ENCODE assay signal across 8 cellular contexts in genomic region chr3:105368575-105369500, GRCh38. TPM values are rescaled to one million over a fixed set of nuclear protein-coding genes. Genes with fewer than 3 reads are reported as not detected.
A peak's percentile ranks its signal among the peaks of the same experiment; 100 is the strongest.
DNase-seq lines count a peak whose midpoint lies in the region; ATAC-seq and TF ChIP-seq lines count a peak whose summit lies in the region.

No MANE protein-coding gene starts in this region.

- DNase-seq in DMS153 treated with DMSO at 0.1 percent for 48 hours (lab: John Stamatoyannopoulos, UW; ENCODE audit: unreplicated experiment) = peak; percentile 56
- DNase-seq in HuH-7 (ENCODE audit: low spot score) = peak; percentile 38
- peak; percentile 69 for DNase-seq in RPMI7951 (ENCODE audit: low read depth)
- peak; percentile 62 for DNase-seq in activated T-helper 9 cell treated with anti-CD3 and anti-CD28 coated beads, Interleukin-2, amount 50 U/mL, for 16 hours (ENCODE audit: low read depth)
- peak; percentile 55 for DNase-seq in foreskin melanocyte
- peak; percentile 68 to 77 for DNase-seq in suprapubic skin (ENCODE audit: low spot score in 2 of 2)

- no peak for TF ChIP-seq CTCF in suprapubic skin (IDR thresholded peaks at IDR 0.05)

- peak; percentile 32 for ATAC-seq in GM21526 (IDR thresholded peaks at IDR 0.05; ENCODE audit: low FRiP score, unreplicated experiment)

- WGBS in suprapubic skin = under 1% methylated on average over 36 of the region's 45 CpGs

- TF ChIP-seq POLR2A in suprapubic skin (IDR thresholded peaks at IDR 0.05) = no peak

- H3K36me3 ChIP-seq in neuron (ENCODE audit: insufficient read depth, low read length) = no peaks in the 10 kb centered on the region
- no peaks in the 10 kb centered on the region for H3K36me3 ChIP-seq in suprapubic skin

- no peaks in the 10 kb centered on the region for H3K9me3 ChIP-seq in neuron (ENCODE audit: low read length)
- no peaks in the 10 kb centered on the region for H3K9me3 ChIP-seq in suprapubic skin

- H2AFZ ChIP-seq in neuron (ENCODE audit: low read depth, low read length) = peak overlapping the region; percentile 98

- H3K4me1 ChIP-seq in neuron (ENCODE audit: insufficient read depth, low read length) (peaks cover 27% of the 10 kb centered on the region), suprapubic skin (peaks cover 32% of the 10 kb centered on the region)

- TF ChIP-seq EP300 in suprapubic skin (IDR thresholded peaks at IDR 0.05) = no peak

- H3K27ac ChIP-seq in suprapubic skin = peak overlapping the region; percentile 79

- H3K4me3 ChIP-seq in neuron (ENCODE audit: low read length) = peak overlapping the region; percentile 66
- peak overlapping the region; percentile 64 for H3K4me3 ChIP-seq in suprapubic skin

- H3K27me3 ChIP-seq in neuron (ENCODE audit: insufficient read depth, low read length) (no peaks in the 10 kb centered on the region), suprapubic skin (no peaks in the 10 kb centered on the region)

RNA-seq across cellular contexts. Expression of gene ALCAM, which starts 2.1 kb away (rescaled TPM):
- total RNA-seq in RPMI7951 (2014; rRNA removed; shearing (Covaris generic)) = 89.3 and 104 TPM in 2 replicates
- total RNA-seq in suprapubic skin = 10 to 100 TPM; 27.6 to 65.5 (median 42.1) TPM

Comparison
In these comparisons a context has a peak if more than half of its experiments do, and no peak if none do; other contexts are left out.
1. Peak in every context shown above with its lines: DNase-seq, ATAC-seq, H3K4me3 ChIP-seq and H3K27ac ChIP-seq.